In genomic region chr10:114397651-114398145, GRCh38 we compare ENCODE assay signal across 11 cellular contexts. TPM values are rescaled to one million over a fixed set of nuclear protein-coding genes. Genes with fewer than 3 reads are reported as not detected.
DNase-seq lines count a peak whose midpoint lies in the region; ATAC-seq, FAIRE-seq and TF ChIP-seq lines count a peak whose summit lies in the region.
"Had no signal": no experiment of that assay in that cellular context is flagged by ENCODE, and none has a peak within 500 bp of the region (broad histone marks: within the 10 kb centered on the region; RNA-seq: fewer than 3 reads in every experiment).

No MANE protein-coding gene starts in this region.

- H4K20me1 ChIP-seq in mammary epithelial cell (ENCODE audit: insufficient read depth, low read length): no peaks in the 10 kb centered on the region

- ATAC-seq in T-helper 17 cell: no peak
- no peak for ATAC-seq in stimulated activated memory B cell treated with anti-CD40 and anti-IgM and Interleukin-4, amounts not matched to agents 10 μg/mL and 1 μg/mL and 100 μg/mL, for 72 hours

- peak overlapping the region; percentile 83 for H3K4me2 ChIP-seq in mammary epithelial cell (ENCODE audit: insufficient read depth, low read depth, low read length)

- no peaks in the 10 kb centered on the region for H3K9me3 Mint-ChIP-seq in HFFc6
- H3K9me3 Mint-ChIP-seq in stimulated activated memory B cell treated with anti-CD40 and anti-IgM and Interleukin-4, amounts not matched to agents 10 μg/mL and 1 μg/mL and 100 μg/mL, for 72 hours: no peaks in the 10 kb centered on the region
- H3K9me3 Mint-ChIP-seq: CD4-positive, alpha-beta T cell had no signal

- H3K79me2 ChIP-seq in mammary epithelial cell (ENCODE audit: insufficient read depth, low read length): peaks cover 100% of the 10 kb centered on the region

- H3K9me3 ChIP-seq in mammary epithelial cell (replicated peaks; ENCODE audit: insufficient read depth, low read length) (no peaks in the 10 kb centered on the region), kidney (ENCODE audit: control insufficient read depth in 1 of 2, low read length in 2 of 2) (no peaks in the 10 kb centered on the region), T-helper 17 cell (ENCODE audit: control insufficient read depth, low read length, poor library complexity, severe bottlenecking) (no peaks in the 10 kb centered on the region)

- H3K27ac Mint-ChIP-seq in HFFc6 (no peak overlapping the region), T-helper 17 cell (no peak overlapping the region)
- no peak overlapping the region for H3K27ac Mint-ChIP-seq in stimulated activated memory B cell treated with anti-CD40 and anti-IgM and Interleukin-4, amounts not matched to agents 10 μg/mL and 1 μg/mL and 100 μg/mL, for 72 hours
- H3K27ac Mint-ChIP-seq: CD4-positive, alpha-beta T cell had no signal

- WGBS in mammary epithelial cell (ENCODE audit: low coverage, missing lambda C conversion rate): 28% methylated on average over 6 of the region's 6 CpGs

- H3K36me3 ChIP-seq in mammary epithelial cell (ENCODE audit: insufficient read depth, low read length) (no peaks in the 10 kb centered on the region), kidney (ENCODE audit: control insufficient read depth in 1 of 2, insufficient read depth in 2 of 2, low read length in 2 of 2) (no peaks in the 10 kb centered on the region)

- H3K27me3 Mint-ChIP-seq in HFFc6 (ENCODE audit: insufficient read depth) (peaks cover 52% of the 10 kb centered on the region), T-helper 17 cell (peaks cover 100% of the 10 kb centered on the region)
- peaks cover 95% of the 10 kb centered on the region for H3K27me3 Mint-ChIP-seq in stimulated activated memory B cell treated with anti-CD40 and anti-IgM and Interleukin-4, amounts not matched to agents 10 μg/mL and 1 μg/mL and 100 μg/mL, for 72 hours

- H3K4me3 ChIP-seq in mammary epithelial cell (replicated peaks in 1 of 3; ENCODE audit: insufficient read depth in 1 of 3, low read depth in 2 of 3, low read length in 3 of 3): peak overlapping the region; percentile 5 to 9 (median 9)
- no peak overlapping the region for H3K4me3 ChIP-seq in kidney (ENCODE audit: low read length in 2 of 2)
- no peak overlapping the region for H3K4me3 ChIP-seq in skin epidermis

- no peak for FAIRE-seq in kidney (lab: Jason Lieb, UNC)

- no peak for DNase-seq in HFFc6
- peak; percentile 83 for DNase-seq in mammary epithelial cell
- DNase-seq in kidney: no peak
- no peak for DNase-seq in NCI-H146 (lab: John Stamatoyannopoulos, UW)
- no peak for DNase-seq in AML-193 (lab: John Stamatoyannopoulos, UW)
- DNase-seq in T-helper 17 cell: no peak
- DNase-seq: CD4-positive, alpha-beta T cell; NCI-H187 treated with DMSO at 0.1 percent for 48 hours; stimulated activated CD4-positive, alpha-beta T cell treated with anti-CD3 and anti-CD28 coated beads, Interleukin-4, amount 100 ng/mL, for 1 hour had no signal

- peak overlapping the region; percentile 22 for H2AFZ ChIP-seq in mammary epithelial cell (ENCODE audit: low read depth, low read length)

- no peaks in the 10 kb centered on the region for H3K36me3 Mint-ChIP-seq in HFFc6 (ENCODE audit: low read depth)
- H3K36me3 Mint-ChIP-seq in T-helper 17 cell (ENCODE audit: low read depth): peaks cover 2% of the 10 kb centered on the region
- H3K36me3 Mint-ChIP-seq in stimulated activated memory B cell treated with anti-CD40 and anti-IgM and Interleukin-4, amounts not matched to agents 10 μg/mL and 1 μg/mL and 100 μg/mL, for 72 hours: no peaks in the 10 kb centered on the region

- CTCF ChIA-PET in mammary epithelial cell (lab: Charles Lee; ENCODE audit: low non-redundant PET): no interaction called here

- H3K27ac ChIP-seq in mammary epithelial cell (ENCODE audit: insufficient read depth, low read depth, low read length) (peak overlapping the region; percentile 49), kidney (ENCODE audit: low read depth in 2 of 2, low read length in 2 of 2) (peak overlapping the region; percentile 47 to 52), skin epidermis (peak overlapping the region in 11 of 21 experiments; percentile 0 to 63 (median 24))

- BruUV-seq in mammary epithelial cell (replicated peaks; lab: Mats Ljungman, UMichigan): no TSS peak

- dilution Hi-C loops in mammary epithelial cell (cut with HindIII; ENCODE audit: low sequenced_read_pairs): no loop called here

- H3K27me3 ChIP-seq in mammary epithelial cell (ENCODE audit: insufficient read depth, low read length): no peaks in the 10 kb centered on the region

- H3K9ac ChIP-seq in mammary epithelial cell (ENCODE audit: insufficient read depth, low read length) (peak overlapping the region; percentile 24), kidney (ENCODE audit: low read length in 2 of 2) (no peak overlapping the region)

- peaks cover 11% of the 10 kb centered on the region for H3K4me1 Mint-ChIP-seq in HFFc6 (ENCODE audit: low read depth)
- H3K4me1 Mint-ChIP-seq in T-helper 17 cell: peaks cover 5% of the 10 kb centered on the region
- H3K4me1 Mint-ChIP-seq in stimulated activated memory B cell treated with anti-CD40 and anti-IgM and Interleukin-4, amounts not matched to agents 10 μg/mL and 1 μg/mL and 100 μg/mL, for 72 hours: peaks cover 9% of the 10 kb centered on the region

- peaks cover 86% of the 10 kb centered on the region for H3K4me1 ChIP-seq in mammary epithelial cell (ENCODE audit: insufficient read depth, low read length)
- peaks cover 12 to 27% of the 10 kb centered on the region in 2 donors for H3K4me1 ChIP-seq in kidney (ENCODE audit: control insufficient read depth in 1 of 2, insufficient read depth in 1 of 2, low read depth in 1 of 2, low read length in 2 of 2)

- TF ChIP-seq CTCF in HFFc6 (IDR thresholded peaks at IDR 0.05) (no peak), mammary epithelial cell (conservative IDR thresholded peaks at IDR 0.05 in 1 of 2, IDR thresholded peaks at IDR 0.05 in 1 of 2; ENCODE audit: extremely low read depth in 1 of 2, insufficient read depth in 1 of 2, low read depth in 1 of 2, low read length in 2 of 2) (peak; percentile 9 to 22), kidney (IDR thresholded peaks at IDR 0.05; ENCODE audit: borderline replicate concordance, extremely low read depth, insufficient read depth) (no peak)

- peak overlapping the region; percentile 27; the same call in 1 of the 2 replicates for H3K4me3 Mint-ChIP-seq in HFFc6
- no peak overlapping the region for H3K4me3 Mint-ChIP-seq in T-helper 17 cell
- H3K4me3 Mint-ChIP-seq in stimulated activated memory B cell treated with anti-CD40 and anti-IgM and Interleukin-4, amounts not matched to agents 10 μg/mL and 1 μg/mL and 100 μg/mL, for 72 hours: no peak overlapping the region
- H3K4me3 Mint-ChIP-seq: CD4-positive, alpha-beta T cell had no signal

- in situ Hi-C loops in mammary epithelial cell (cut with MboI; ENCODE audit: low sequenced_read_pairs in 2 of 2): loop anchor here in 1 of 2 donors (10.0 kb wide), 1 partner anchor 93 kb away; no protein-coding TSS in a partner anchor

- intact Hi-C loops in mammary epithelial cell (cut with micrococcal nuclease): no loop called here
- intact Hi-C loops in kidney (cut with DNase I): no loop called here

RNA-seq across cellular contexts. Expression of gene AFAP1L2, which starts 6.6 kb away (rescaled TPM):
- under 1 TPM in 2 of 6 experiments, not detected in 4; 0.07 to 0.09 TPM for total RNA-seq in HFFc6 (2021; fragmentation: NEBNext Ultra II Directional; extraction: Animal tissue kit (Norgen Biotek cat#: 25700))
- total RNA-seq in mammary epithelial cell (10 to 100 TPM; 25.8 to 63.9 TPM), kidney (24.0 TPM), T-helper 17 cell (1 to 10 TPM; 1.8 to 3.0 TPM)
- polyA plus RNA-seq in mammary epithelial cell (40.4 TPM), kidney (ENCODE audit: insufficient read depth, low read depth, low replicate concordance) (19.8 TPM)
- 42.5 TPM for polyA minus RNA-seq in mammary epithelial cell

Comparison
In these comparisons a context has a peak if more than half of its experiments do, and no peak if none do; other contexts are left out.
1. CTCF ChIP-seq: peak in mammary epithelial cell (2 of 2); none in HFFc6 (single experiment) and kidney (single experiment).
2. H3K4me3 ChIP-seq: peak in mammary epithelial cell (3 of 3); none in kidney (0 of 2) and skin epidermis (0 of 7).
3. Peak in every context shown above with its lines, with median percentiles within 50 percentile points of each other: H3K27ac ChIP-seq.